ENCODE assay signal across 8 cellular contexts in genomic region chr3:154758109-154758868, GRCh38.
DNase-seq lines count a peak whose midpoint lies in the region; ATAC-seq, FAIRE-seq and TF ChIP-seq lines count a peak whose summit lies in the region.

No MANE protein-coding gene starts in this region.

- H3K4me3 ChIP-seq in endothelial cell of umbilical vein (replicated peaks in 1 of 3; ENCODE audit: insufficient read depth in 1 of 3, low read depth in 1 of 3, low read length in 3 of 3) = no peak overlapping the region
- H3K4me3 ChIP-seq in retinal pigment epithelial cell (ENCODE audit: low read length) = no peak overlapping the region

- POLR2A ChIA-PET in endothelial cell of umbilical vein (lab: Charles Lee) (no interaction called here), WTC11 (lab: Charles Lee) (no interaction called here)

- H3K27ac Mint-ChIP-seq in WTC11 = no peak overlapping the region

- no peaks in the 10 kb centered on the region for H3K79me2 ChIP-seq in endothelial cell of umbilical vein (ENCODE audit: control insufficient read depth, insufficient read depth, low read length)

- no peaks in the 10 kb centered on the region for H3K36me3 ChIP-seq in endothelial cell of umbilical vein (ENCODE audit: control insufficient read depth in 2 of 2, extremely low read depth in 1 of 2, insufficient read depth in 2 of 2, low read length in 2 of 2)

- no peaks in the 10 kb centered on the region for H3K27me3 ChIP-seq in endothelial cell of umbilical vein (ENCODE audit: control insufficient read depth in 2 of 2, insufficient read depth in 2 of 2, low read length in 2 of 2)

- BruUV-seq in endothelial cell of umbilical vein (replicated peaks; lab: Mats Ljungman, UMichigan) = no TSS peak

- H3K27me3 Mint-ChIP-seq in WTC11 (ENCODE audit: low read depth) = no peaks in the 10 kb centered on the region; the same call in 1 of the 2 replicates

- no peaks in the 10 kb centered on the region for H3K36me3 Mint-ChIP-seq in WTC11

- intact Hi-C loops in endothelial cell of umbilical vein (cut with micrococcal nuclease) = loop anchor here (1.0 to 10.0 kb wide), 2 partner anchors 565 to 947 kb away; no protein-coding TSS in a partner anchor

- peaks cover 6% of the 10 kb centered on the region for H3K9me3 Mint-ChIP-seq in WTC11

- dilution Hi-C loops in endothelial cell of umbilical vein (cut with MboI; ENCODE audit: extremely low pct_ligation_motif_present, low sequenced_read_pairs) = no loop called here

- DNase-seq in NCI-H82 (lab: John Stamatoyannopoulos, UW) (peak; percentile 46), NCI-H82 treated with DMSO at 0.1 percent for 48 hours (lab: John Stamatoyannopoulos, UW; ENCODE audit: unreplicated experiment) (no peak), NCI-H748 (lab: John Stamatoyannopoulos, UW; ENCODE audit: unreplicated experiment) (peak; percentile 30), endothelial cell of umbilical vein (ENCODE audit: low read depth, low spot score) (peak; percentile 11), retinal pigment epithelial cell (ENCODE audit: low read depth) (no peak), WTC11 (ENCODE audit: low spot score) (no peak)

- no peak overlapping the region for H3K4me3 Mint-ChIP-seq in WTC11

- ATAC-seq in WTC11 (no peak), HG03439 (IDR thresholded peaks at IDR 0.05; ENCODE audit: unreplicated experiment) (no peak), GM18861 (IDR thresholded peaks at IDR 0.05; ENCODE audit: unreplicated experiment) (no peak)

- CTCF ChIA-PET in endothelial cell of umbilical vein (lab: Charles Lee) (interaction anchor here (1.0 to 2.4 kb wide), 2 partner anchors 564 to 944 kb away, joined by 7 to 22 read pairs; no protein-coding TSS in a partner anchor), WTC11 (lab: Charles Lee) (interaction anchor here (0.7 to 0.8 kb wide), 2 partner anchors 206 to 1682 kb away, joined by 3 read pairs; no protein-coding TSS in a partner anchor)

- TF ChIP-seq CTCF in endothelial cell of umbilical vein (IDR thresholded peaks at IDR 0.05; ENCODE audit: extremely low read depth in 1 of 2, insufficient read depth in 1 of 2, low read depth in 1 of 2, low read length in 2 of 2) (no peak), retinal pigment epithelial cell (conservative IDR thresholded peaks at IDR 0.05; ENCODE audit: low read depth, low read length) (peak; percentile 43), WTC11 (IDR thresholded peaks at IDR 0.05) (no peak)

- no peak overlapping the region for H3K27ac ChIP-seq in endothelial cell of umbilical vein (ENCODE audit: insufficient read depth, low read depth, low read length)

- H3K4me1 ChIP-seq in endothelial cell of umbilical vein (ENCODE audit: control insufficient read depth, extremely low read depth, insufficient read depth, low read length) = no peaks in the 10 kb centered on the region

- H3K9ac ChIP-seq in endothelial cell of umbilical vein (replicated peaks; ENCODE audit: extremely low read depth, insufficient read depth, low read length) = no peak overlapping the region

- H4K20me1 ChIP-seq in endothelial cell of umbilical vein (replicated peaks; ENCODE audit: control insufficient read depth, extremely low read depth, insufficient read depth, low read length) = no peaks in the 10 kb centered on the region

- H3K9me3 ChIP-seq in endothelial cell of umbilical vein (replicated peaks; ENCODE audit: control insufficient read depth, insufficient read depth, low read length) = no peaks in the 10 kb centered on the region

- no peak for FAIRE-seq in endothelial cell of umbilical vein (lab: Jason Lieb, UNC)

- no peak for TF ChIP-seq POLR2A in endothelial cell of umbilical vein (IDR thresholded peaks at IDR 0.05; ENCODE audit: low read depth, low read length)

- no peak overlapping the region for H2AFZ ChIP-seq in endothelial cell of umbilical vein (ENCODE audit: low read depth, low read length)

- peaks cover 5% of the 10 kb centered on the region; the same call in 1 of the 2 replicates for H3K4me1 Mint-ChIP-seq in WTC11

- H3K4me2 ChIP-seq in endothelial cell of umbilical vein (ENCODE audit: insufficient read depth, low read length) = no peak overlapping the region

- no peaks in the 10 kb centered on the region for H3K9me1 ChIP-seq in endothelial cell of umbilical vein (replicated peaks; ENCODE audit: control insufficient read depth, extremely low read depth, insufficient read depth, low read length)

TF ChIP-seq in endothelial cell of umbilical vein, 7 proteins besides CTCF, POLR2A, EP300 and RAD21:
- TF ChIP-seq EZH2 (IDR thresholded peaks at IDR 0.05; ENCODE audit: borderline replicate concordance, low read depth, low read length, severe bottlenecking) = no peak
- no peak for TF ChIP-seq POLR2AphosphoS5 (IDR thresholded peaks at IDR 0.05; ENCODE audit: insufficient read depth, low read depth, low read length)
- no peak for TF ChIP-seq FOS (IDR thresholded peaks at IDR 0.05; ENCODE audit: borderline replicate concordance, insufficient read depth, low read length)
- TF ChIP-seq JUN (IDR thresholded peaks at IDR 0.05; ENCODE audit: borderline replicate concordance, insufficient read depth, insufficient read length, low read depth) = no peak
- TF ChIP-seq MYC (IDR thresholded peaks at IDR 0.05; ENCODE audit: low read depth, low read length) = no peak
- no peak for TF ChIP-seq GATA2 (IDR thresholded peaks at IDR 0.05; ENCODE audit: insufficient read depth, insufficient read length, low read depth, low read length)
- TF ChIP-seq, protein P1, sequence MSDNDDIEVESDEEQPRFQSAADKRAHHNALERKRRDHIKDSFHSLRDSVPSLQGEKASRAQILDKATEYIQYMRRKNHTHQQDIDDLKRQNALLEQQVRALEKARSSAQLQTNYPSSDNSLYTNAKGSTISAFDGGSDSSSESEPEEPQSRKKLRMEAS (IDR thresholded peaks at IDR 0.05; ENCODE audit: insufficient read depth, insufficient read length) = no peak

TF ChIP-seq in WTC11, 78 proteins besides CTCF, POLR2A, EP300 and RAD21 (continues in another document):
- no peak for TF ChIP-seq NR3C1 (CRISPR knock-in tag; conservative IDR thresholded peaks at IDR 0.05; ENCODE audit: low read depth)
- TF ChIP-seq FOXP1 (CRISPR knock-in tag; IDR thresholded peaks at IDR 0.05; ENCODE audit: borderline replicate concordance) = no peak
- no peak for TF ChIP-seq ZNF512 (CRISPR knock-in tag; IDR thresholded peaks at IDR 0.05; ENCODE audit: borderline replicate concordance)
- no peak for TF ChIP-seq EMX1 (CRISPR knock-in tag; IDR thresholded peaks at IDR 0.05)
- TF ChIP-seq, protein P2, sequence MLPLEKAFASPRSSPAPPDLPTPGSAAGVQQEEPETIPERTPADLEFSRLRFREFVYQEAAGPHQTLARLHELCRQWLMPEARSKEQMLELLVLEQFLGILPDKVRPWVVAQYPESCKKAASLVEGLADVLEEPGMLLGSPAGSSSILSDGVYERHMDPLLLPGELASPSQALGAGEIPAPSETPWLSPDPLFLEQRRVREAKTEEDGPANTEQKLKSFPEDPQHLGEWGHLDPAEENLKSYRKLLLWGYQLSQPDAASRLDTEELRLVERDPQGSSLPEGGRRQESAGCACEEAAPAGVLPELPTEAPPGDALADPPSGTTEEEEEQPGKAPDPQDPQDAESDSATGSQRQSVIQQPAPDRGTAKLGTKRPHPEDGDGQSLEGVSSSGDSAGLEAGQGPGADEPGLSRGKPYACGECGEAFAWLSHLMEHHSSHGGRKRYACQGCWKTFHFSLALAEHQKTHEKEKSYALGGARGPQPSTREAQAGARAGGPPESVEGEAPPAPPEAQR (CRISPR knock-in tag; IDR thresholded peaks at IDR 0.05) = no peak
- no peak for TF ChIP-seq MXD4 (CRISPR knock-in tag; IDR thresholded peaks at IDR 0.05; ENCODE audit: borderline replicate concordance)
- no peak for TF ChIP-seq ZNF671 (CRISPR knock-in tag; IDR thresholded peaks at IDR 0.05)
- TF ChIP-seq HMGXB4 (CRISPR knock-in tag; IDR thresholded peaks at IDR 0.05) = no peak
- TF ChIP-seq, protein P3, sequence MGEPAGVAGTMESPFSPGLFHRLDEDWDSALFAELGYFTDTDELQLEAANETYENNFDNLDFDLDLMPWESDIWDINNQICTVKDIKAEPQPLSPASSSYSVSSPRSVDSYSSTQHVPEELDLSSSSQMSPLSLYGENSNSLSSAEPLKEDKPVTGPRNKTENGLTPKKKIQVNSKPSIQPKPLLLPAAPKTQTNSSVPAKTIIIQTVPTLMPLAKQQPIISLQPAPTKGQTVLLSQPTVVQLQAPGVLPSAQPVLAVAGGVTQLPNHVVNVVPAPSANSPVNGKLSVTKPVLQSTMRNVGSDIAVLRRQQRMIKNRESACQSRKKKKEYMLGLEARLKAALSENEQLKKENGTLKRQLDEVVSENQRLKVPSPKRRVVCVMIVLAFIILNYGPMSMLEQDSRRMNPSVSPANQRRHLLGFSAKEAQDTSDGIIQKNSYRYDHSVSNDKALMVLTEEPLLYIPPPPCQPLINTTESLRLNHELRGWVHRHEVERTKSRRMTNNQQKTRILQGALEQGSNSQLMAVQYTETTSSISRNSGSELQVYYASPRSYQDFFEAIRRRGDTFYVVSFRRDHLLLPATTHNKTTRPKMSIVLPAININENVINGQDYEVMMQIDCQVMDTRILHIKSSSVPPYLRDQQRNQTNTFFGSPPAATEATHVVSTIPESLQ (CRISPR knock-in tag; IDR thresholded peaks at IDR 0.05) = no peak

Comparison
In these comparisons a context has a peak if more than half of its experiments do, and no peak if none do; other contexts are left out.
1. DNase-seq: peak in NCI-H82 (single experiment), NCI-H748 (single experiment) and endothelial cell of umbilical vein (single experiment); none in NCI-H82 treated with DMSO at 0.1 percent for 48 hours (single experiment), retinal pigment epithelial cell (single experiment) and WTC11 (single experiment).